Comparison of ENCODE assay signal across 1 cellular context in genomic region chr19:30344446-30345425, GRCh38.
TF ChIP-seq lines count a peak whose summit lies in the region.

No MANE protein-coding gene starts in this region.

TF ChIP-seq in H1, 55 proteins besides CTCF, POLR2A, EP300 and RAD21 (continued from another document):
- TF ChIP-seq CHD1 (IDR thresholded peaks at IDR 0.05; ENCODE audit: low read depth, low read length) = no peak
- TF ChIP-seq, protein P1, sequence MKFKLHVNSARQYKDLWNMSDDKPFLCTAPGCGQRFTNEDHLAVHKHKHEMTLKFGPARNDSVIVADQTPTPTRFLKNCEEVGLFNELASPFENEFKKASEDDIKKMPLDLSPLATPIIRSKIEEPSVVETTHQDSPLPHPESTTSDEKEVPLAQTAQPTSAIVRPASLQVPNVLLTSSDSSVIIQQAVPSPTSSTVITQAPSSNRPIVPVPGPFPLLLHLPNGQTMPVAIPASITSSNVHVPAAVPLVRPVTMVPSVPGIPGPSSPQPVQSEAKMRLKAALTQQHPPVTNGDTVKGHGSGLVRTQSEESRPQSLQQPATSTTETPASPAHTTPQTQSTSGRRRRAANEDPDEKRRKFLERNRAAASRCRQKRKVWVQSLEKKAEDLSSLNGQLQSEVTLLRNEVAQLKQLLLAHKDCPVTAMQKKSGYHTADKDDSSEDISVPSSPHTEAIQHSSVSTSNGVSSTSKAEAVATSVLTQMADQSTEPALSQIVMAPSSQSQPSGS (IDR thresholded peaks at IDR 0.05; ENCODE audit: low read length) = no peak
- TF ChIP-seq ASH2L (IDR thresholded peaks at IDR 0.05; ENCODE audit: low read length) = no peak
- TF ChIP-seq SIN3A (conservative IDR thresholded peaks at IDR 0.05 in 1 of 2, IDR thresholded peaks at IDR 0.05 in 1 of 2; ENCODE audit: low read depth in 1 of 2, low read length in 2 of 2) = no peak
- TF ChIP-seq EGR1 (IDR thresholded peaks at IDR 0.05; ENCODE audit: borderline replicate concordance, low read depth, low read length) = no peak
- TF ChIP-seq CBX5 (IDR thresholded peaks at IDR 0.05; ENCODE audit: low read depth, low read length) = no peak
- no peak for TF ChIP-seq TCF12 (IDR thresholded peaks at IDR 0.05; ENCODE audit: low read depth, low read length)
- no peak for TF ChIP-seq BCL11A (IDR thresholded peaks at IDR 0.05; ENCODE audit: low read depth in 2 of 2, low read length in 2 of 2)
- no peak for TF ChIP-seq NANOG (IDR thresholded peaks at IDR 0.05; ENCODE audit: insufficient read depth, low read depth, low read length, poor library complexity, severe bottlenecking)
- no peak for TF ChIP-seq MAX (IDR thresholded peaks at IDR 0.05)
- TF ChIP-seq POLR2AphosphoS5 (IDR thresholded peaks at IDR 0.05; ENCODE audit: low read depth, low read length) = no peak
- TF ChIP-seq GABPA (IDR thresholded peaks at IDR 0.05; ENCODE audit: borderline replicate concordance, insufficient read depth, low read length) = no peak
